Comparison of ENCODE assay signal across 8 cellular contexts in genomic region chr4:13484045-13484748, GRCh38. TPM values are rescaled to one million over a fixed set of nuclear protein-coding genes. Genes with fewer than 3 reads are reported as not detected.
DNase-seq lines count a peak whose midpoint lies in the region; ATAC-seq, FAIRE-seq and TF ChIP-seq lines count a peak whose summit lies in the region.

TSS of gene RAB28 (minus strand) at chr4:13484340.

- no peak for TF ChIP-seq RAD21 in H1 (IDR thresholded peaks at IDR 0.05 in 1 of 2, conservative IDR thresholded peaks at IDR 0.05 in 1 of 2; ENCODE audit: low read depth in 2 of 2, low read length in 2 of 2)

- H3K9me3 ChIP-seq in HUES48 (ENCODE audit: control insufficient read depth, insufficient read depth, low read length) (0 out of 2 replicates have a peak, but pooled peaks cover 2% of the 10 kb centered on the region), NT2/D1 (ENCODE audit: insufficient read depth, low read length) (peaks cover 8% of the 10 kb centered on the region), H1 (ENCODE audit: insufficient read depth in 2 of 2, low read depth in 1 of 2, low read length in 1 of 2) (no peaks in the 10 kb centered on the region; a peak in 1 of 4 replicates)

- H3K4me1 ChIP-seq in HUES48 (ENCODE audit: control insufficient read depth, insufficient read depth, low read length) (peaks cover 14% of the 10 kb centered on the region), NT2/D1 (ENCODE audit: insufficient read depth, insufficient read length) (no peaks in the 10 kb centered on the region), H1 (replicated peaks in 1 of 4; ENCODE audit: control insufficient read depth in 3 of 4, insufficient read depth in 4 of 4, low read length in 3 of 4) (peaks cover 0 to 5% (median 1%) of the 10 kb centered on the region in 4 experiments; a peak in 3 of 7 replicates)

- POLR2A ChIA-PET in H1 (lab: Charles Lee; ENCODE audit: partially characterized antibody): interaction anchor here (0.7 to 1.3 kb wide), 11 partner anchors 11 to 59 kb away, joined by 3 to 6 read pairs (median 4); no protein-coding TSS in a partner anchor

- peaks cover 6% of the 10 kb centered on the region; the same call in 1 of the 2 replicates for H3K27me3 ChIP-seq in HUES48 (ENCODE audit: control insufficient read depth, insufficient read depth, low read length)
- no peaks in the 10 kb centered on the region for H3K27me3 ChIP-seq in NT2/D1 (ENCODE audit: insufficient read depth, insufficient read length)
- H3K27me3 ChIP-seq in H1 (replicated peaks in 1 of 4; ENCODE audit: control insufficient read depth in 3 of 4, extremely low read depth in 1 of 4, insufficient read depth in 3 of 4, low read length in 3 of 4): no peaks in the 10 kb centered on the region

- H3K36me3 ChIP-seq in HUES48 (ENCODE audit: control insufficient read depth, insufficient read depth, low read length) (no peaks in the 10 kb centered on the region), NT2/D1 (ENCODE audit: insufficient read depth, insufficient read length, low read length) (peaks cover 4% of the 10 kb centered on the region), H1 (ENCODE audit: control insufficient read depth in 2 of 4, insufficient read depth in 4 of 4, low read length in 3 of 4) (no peaks in the 10 kb centered on the region)

- H3K27me3 Mint-ChIP-seq in activated CD8-positive, alpha-beta memory T cell treated with anti-CD3 and anti-CD28 coated beads, Interleukin-2, amount 10 ng/mL, durations not matched to agents 7 days and 5 days: peaks cover 11% of the 10 kb centered on the region
- peaks cover 7% of the 10 kb centered on the region for H3K27me3 Mint-ChIP-seq in memory B cell

- no peak within 1 kb of the TSS for H2BK15ac ChIP-seq in H1 (ENCODE audit: low read length)

- H3K9ac ChIP-seq in HUES48 (ENCODE audit: low read depth, low read length): peak within 1 kb of the TSS; percentile 98
- peak within 1 kb of the TSS; percentile 92 for H3K9ac ChIP-seq in NT2/D1 (ENCODE audit: insufficient read length, low read depth)
- H3K9ac ChIP-seq in H1 (replicated peaks in 1 of 4; ENCODE audit: extremely low read depth in 1 of 4, low read depth in 3 of 4, low read length in 3 of 4): peak within 1 kb of the TSS; percentile 92 to 99 (median 96)

- H2BK120ac ChIP-seq in H1 (replicated peaks; ENCODE audit: low read depth, low read length): peak within 1 kb of the TSS; percentile 100

- peak within 1 kb of the TSS; percentile 98 for H3K27ac Mint-ChIP-seq in activated CD8-positive, alpha-beta memory T cell treated with anti-CD3 and anti-CD28 coated beads, Interleukin-2, amount 10 ng/mL, durations not matched to agents 7 days and 5 days
- H3K27ac Mint-ChIP-seq in memory B cell: peak within 1 kb of the TSS; percentile 98

- peak within 1 kb of the TSS; percentile 62; the same call in 1 of the 2 replicates for H2BK20ac ChIP-seq in H1 (ENCODE audit: low read length)

- H3K4me2 ChIP-seq in H1 (ENCODE audit: insufficient read depth in 1 of 2, low read depth in 2 of 2, low read length in 2 of 2): peak within 1 kb of the TSS; percentile 89 to 94

- DNase-seq in Caki2 (ENCODE audit: low read depth): peak; percentile 90
- peak; percentile 89 for DNase-seq in NT2/D1 (ENCODE audit: low read depth, low spot score)
- peak; percentile 94 for DNase-seq in activated CD8-positive, alpha-beta memory T cell treated with anti-CD3 and anti-CD28 coated beads, Interleukin-2, amount 10 ng/mL, durations not matched to agents 7 days and 5 days
- DNase-seq in H1 (ENCODE audit: low read depth in 1 of 2, low spot score in 2 of 2): peak; percentile 58 to 93
- DNase-seq in memory B cell (ENCODE audit: low spot score in 2 of 2): peak; percentile 93 to 94
- peak; percentile 85 for DNase-seq in stimulated activated CD8-positive, alpha-beta memory T cell treated with anti-CD3 and anti-CD28 coated beads, Interleukin-12 subunit alpha, Interleukin-12 subunit beta, amount 100 ng/mL, for 1 hour (ENCODE audit: low read depth)

- peak in 1 of 2 experiments; percentile 24 for TF ChIP-seq POLR2A in H1 (IDR thresholded peaks at IDR 0.05; ENCODE audit: control extremely low read depth in 1 of 2, low read depth in 2 of 2, low read length in 2 of 2)

- peak in 1 of 2 experiments; percentile 97; a peak in 2 of 3 replicates for TF ChIP-seq EP300 in H1 (IDR thresholded peaks at IDR 0.05; ENCODE audit: borderline replicate concordance in 1 of 2, low read depth in 2 of 2, low read length in 2 of 2)

- ATAC-seq in GM21423 (IDR thresholded peaks at IDR 0.05; ENCODE audit: unreplicated experiment): peak; percentile 97
- ATAC-seq in activated CD8-positive, alpha-beta memory T cell treated with anti-CD3 and anti-CD28 coated beads, Interleukin-2, amount 10 ng/mL, durations not matched to agents 7 days and 5 days: peak; percentile 95
- peak; percentile 85 for ATAC-seq in memory B cell (ENCODE audit: low read depth)

- H4K5ac ChIP-seq in H1 (ENCODE audit: insufficient read length, low read depth, low read length): peak within 1 kb of the TSS; percentile 98

- peak within 1 kb of the TSS; percentile 96 for H2AFZ ChIP-seq in H1 (ENCODE audit: low read length)

- peak within 1 kb of the TSS; percentile 98 for H3K56ac ChIP-seq in H1 (replicated peaks; ENCODE audit: insufficient read length, low read depth, low read length)

- peak within 1 kb of the TSS; percentile 100 for H3K18ac ChIP-seq in H1 (ENCODE audit: extremely low read depth, low read length)

- peak within 1 kb of the TSS; percentile 98; the same call in 1 of the 2 replicates for H4K8ac ChIP-seq in H1 (ENCODE audit: extremely low read depth, insufficient read depth, low read length)

- peak within 1 kb of the TSS; percentile 95 for H2BK12ac ChIP-seq in H1 (ENCODE audit: low read depth, low read length)

- in situ Hi-C loops in Caki2 (cut with HindIII; ENCODE audit: low pct_unique_long_range_greater_than_20kb, low sequenced_read_pairs): no loop called here

- peak within 1 kb of the TSS; percentile 87 for H3K4ac ChIP-seq in H1 (replicated peaks; ENCODE audit: insufficient read length, low read depth, low read length)

- H3K4me1 Mint-ChIP-seq in activated CD8-positive, alpha-beta memory T cell treated with anti-CD3 and anti-CD28 coated beads, Interleukin-2, amount 10 ng/mL, durations not matched to agents 7 days and 5 days: peaks cover 26% of the 10 kb centered on the region
- H3K4me1 Mint-ChIP-seq in memory B cell: peaks cover 16% of the 10 kb centered on the region

- H3K36me3 Mint-ChIP-seq in activated CD8-positive, alpha-beta memory T cell treated with anti-CD3 and anti-CD28 coated beads, Interleukin-2, amount 10 ng/mL, durations not matched to agents 7 days and 5 days: peaks cover 2% of the 10 kb centered on the region
- peaks cover 2% of the 10 kb centered on the region for H3K36me3 Mint-ChIP-seq in memory B cell

- CTCF ChIA-PET in activated CD8-positive, alpha-beta memory T cell treated with anti-CD3 and anti-CD28 coated beads, Interleukin-2, amount 10 ng/mL, durations not matched to agents 7 days and 5 days (lab: Charles Lee): interaction anchor here (0.9 kb wide), 1 partner anchor 64 kb away, joined by 3 read pairs; no protein-coding TSS in a partner anchor
- CTCF ChIA-PET in H1 (lab: Charles Lee; ENCODE audit: partially characterized antibody): interaction anchor here (0.8 to 1.9 kb wide), 4 partner anchors 19 to 53 kb away, joined by 3 to 6 read pairs (median 5); no protein-coding TSS in a partner anchor

- peak within 1 kb of the TSS; percentile 96 for H3K27ac ChIP-seq in HUES48 (ENCODE audit: low read depth, low read length)
- peak within 1 kb of the TSS; percentile 98 for H3K27ac ChIP-seq in H1 (ENCODE audit: low read depth, low read length)

- no peaks in the 10 kb centered on the region for H3K79me1 ChIP-seq in H1 (ENCODE audit: low read depth, low read length)

- peak within 1 kb of the TSS; percentile 100 for H2BK5ac ChIP-seq in H1 (ENCODE audit: low read depth, low read length)

- TF ChIP-seq CTCF in H1 (IDR thresholded peaks at IDR 0.05; ENCODE audit: control extremely low read depth in 1 of 3, insufficient read depth in 1 of 3, low read depth in 1 of 3, low read length in 3 of 3): no peak

- H4K20me1 ChIP-seq in H1 (replicated peaks in 1 of 2; ENCODE audit: control insufficient read depth in 1 of 2, insufficient read depth in 2 of 2, low read length in 2 of 2): no peaks in the 10 kb centered on the region

- H4K91ac ChIP-seq in H1 (replicated peaks; ENCODE audit: insufficient read length, low read length): peak within 1 kb of the TSS; percentile 99

- no peak within 1 kb of the TSS for H2AK5ac ChIP-seq in H1 (ENCODE audit: low read depth, low read length)

- no peak within 1 kb of the TSS for H3K23ac ChIP-seq in H1 (ENCODE audit: insufficient read length)

- no peak for FAIRE-seq in H1 (lab: Jason Lieb, UNC)

- 1% methylated on average over 29 of the region's 68 CpGs; no CpG with 5 or more reads in 1 of the 2 experiments for WGBS in H1 (ENCODE audit: extremely low coverage in 1 of 2, insufficient coverage in 1 of 2, insufficient read length in 1 of 2, insufficient replicate concordance in 2 of 2, low coverage in 1 of 2, low lambda C conversion rate in 2 of 2, missing lambda C conversion rate in 1 of 2), 2 experiments

- peak within 1 kb of the TSS; percentile 90 for H3K4me3 ChIP-seq in HUES48 (ENCODE audit: low read depth, low read length)
- H3K4me3 ChIP-seq in NT2/D1 (ENCODE audit: insufficient read length, low read depth): peak within 1 kb of the TSS; percentile 89
- peak within 1 kb of the TSS; percentile 75 to 95 (median 84) for H3K4me3 ChIP-seq in H1 (ENCODE audit: extremely low read depth in 1 of 4, insufficient read depth in 2 of 4, low read depth in 3 of 4, low read length in 4 of 4)

- no peak within 1 kb of the TSS for H3K14ac ChIP-seq in H1 (ENCODE audit: insufficient read length)

- H3K9me3 Mint-ChIP-seq in activated CD8-positive, alpha-beta memory T cell treated with anti-CD3 and anti-CD28 coated beads, Interleukin-2, amount 10 ng/mL, durations not matched to agents 7 days and 5 days (ENCODE audit: low read depth): no peaks in the 10 kb centered on the region
- no peaks in the 10 kb centered on the region for H3K9me3 Mint-ChIP-seq in memory B cell

- H3K79me2 ChIP-seq in H1 (ENCODE audit: control insufficient read depth in 1 of 2, insufficient read depth in 2 of 2, low read length in 2 of 2): peaks cover 0 to 34% of the 10 kb centered on the region in 2 experiments; a peak in 2 of 4 replicates

- peaks cover 6% of the 10 kb centered on the region; the same call in 1 of the 2 replicates for H3K23me2 ChIP-seq in H1 (ENCODE audit: low read depth, low read length)

- H3K4me3 Mint-ChIP-seq in activated CD8-positive, alpha-beta memory T cell treated with anti-CD3 and anti-CD28 coated beads, Interleukin-2, amount 10 ng/mL, durations not matched to agents 7 days and 5 days: peak within 1 kb of the TSS; percentile 88
- H3K4me3 Mint-ChIP-seq in memory B cell: peak within 1 kb of the TSS; percentile 92

RNA-seq across cellular contexts. Expression of gene RAB28, which starts in this region (rescaled TPM):
- 15.8 and 17.5 TPM in 2 replicates for total RNA-seq in Caki2 (2014; rRNA removed; shearing (Covaris generic); ENCODE audit: low replicate concordance)
- total RNA-seq in activated CD8-positive, alpha-beta memory T cell treated with anti-CD3 and anti-CD28 coated beads, Interleukin-2, amount 10 ng/mL, durations not matched to agents 7 days and 5 days: 10 to 100 TPM; 13.7 to 19.0 TPM
- total RNA-seq in H1 (2021; fragmentation: NEBNext Ultra II Directional; extraction: Animal tissue kit (Norgen Biotek cat#: 25700)): 18.7 and 20.8 TPM in 2 replicates
- 10.5 and 16.0 TPM in 2 replicates for polyA plus RNA-seq in H1 (2011; rRNA removed)
- polyA plus RNA-seq in H1 (2011; cell fraction: cytosol; rRNA removed): 18.4 TPM
- polyA plus RNA-seq in H1 (2011; cell fraction: nucleus; rRNA removed): 8.2 TPM
- 11.5 to 18.1 TPM (median 12.6 TPM) in 4 replicates for polyA plus RNA-seq in H1 (2012, experiment 1 of 2)
- polyA plus RNA-seq in H1 (2012, experiment 2 of 2): 3.0 TPM
- 13.7 TPM for polyA plus RNA-seq in H1 (2013, experiment 1 of 2)
- polyA plus RNA-seq in H1 (2013, experiment 2 of 2): 13.7 TPM
- polyA minus RNA-seq in H1 (2011; rRNA and poly(A)+ RNA removed): 8.5 and 10.3 TPM in 2 replicates
- polyA minus RNA-seq in H1 (2011; cell fraction: cytosol; rRNA and poly(A)+ RNA removed): 7.0 TPM
- polyA minus RNA-seq in H1 (2011; cell fraction: nucleus; rRNA and poly(A)+ RNA removed): 23.5 TPM

Comparison
In these comparisons a context has a peak if more than half of its experiments do, and no peak if none do; other contexts are left out.
1. Peak in every context shown above with its lines: DNase-seq, ATAC-seq, H3K4me3 ChIP-seq and H3K27ac ChIP-seq.